ENCODE assay signal across 28 cellular contexts in the genomic region with DNA sequence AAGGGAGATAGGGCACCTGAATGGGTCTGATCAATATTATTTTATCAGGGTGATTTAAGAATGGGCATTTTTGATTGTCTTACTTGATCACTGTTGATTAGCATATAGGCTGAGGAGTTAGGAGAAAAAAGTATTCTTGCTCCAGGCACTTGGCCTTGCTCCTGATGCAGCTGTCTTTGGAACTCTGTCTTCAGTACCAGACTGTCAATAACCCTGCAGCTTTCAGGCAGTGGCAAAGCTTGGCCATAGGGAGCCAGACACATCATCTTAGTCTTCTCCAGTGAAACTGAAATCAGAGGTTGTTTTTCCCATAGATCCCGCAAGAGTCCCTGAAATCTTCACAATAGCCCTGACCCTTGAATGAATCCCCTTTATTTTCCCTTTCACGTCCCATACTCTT.
"Had no signal": no experiment of that assay in that cellular context is flagged by ENCODE, and none has a peak within 500 bp of the region (broad histone marks: within the 10 kb centered on the region; RNA-seq: fewer than 3 reads in every experiment).

No MANE protein-coding gene starts in this region.

- H3K27me3 Mint-ChIP-seq: activated naive CD8-positive, alpha-beta T cell; activated T-helper 17 cell treated with anti-CD3 and anti-CD28 coated beads, Interleukin-2, amount 50 U/mL, for 72 hours; brain had no signal

- ATAC-seq: activated T-helper 17 cell treated with anti-CD3 and anti-CD28 coated beads, Interleukin-2, amount 50 U/mL, for 72 hours; Panc1; Right ventricle myocardium inferior had no signal

- H3K27ac Mint-ChIP-seq: activated naive CD4-positive, alpha-beta T cell treated with anti-CD3 and anti-CD28 coated beads for 36 hours; activated naive CD8-positive, alpha-beta T cell; activated T-helper 17 cell treated with anti-CD3 and anti-CD28 coated beads, Interleukin-2, amount 50 U/mL, for 72 hours had no signal

- H3K4me3 Mint-ChIP-seq: activated naive CD4-positive, alpha-beta T cell treated with anti-CD3 and anti-CD28 coated beads for 36 hours; activated naive CD8-positive, alpha-beta T cell; activated T-helper 17 cell treated with anti-CD3 and anti-CD28 coated beads, Interleukin-2, amount 50 U/mL, for 72 hours; brain had no signal

- H3K9me3 Mint-ChIP-seq: activated naive CD4-positive, alpha-beta T cell treated with anti-CD3 and anti-CD28 coated beads for 36 hours; activated T-helper 17 cell treated with anti-CD3 and anti-CD28 coated beads, Interleukin-2, amount 50 U/mL, for 72 hours; brain had no signal

- H3K27me3 ChIP-seq: MG63 had no signal

- H3K36me3 ChIP-seq: MG63 had no signal

- H3K27ac ChIP-seq: KMS-11 had no signal

- H3K4me3 ChIP-seq: MG63 had no signal

- DNase-seq: activated CD4-positive, alpha-beta T cell treated with anti-CD3 and anti-CD28 coated beads for 4 hours; activated CD4-positive, alpha-beta T cell treated with anti-CD3 and anti-CD28 coated beads, Interleukin-2, amount 50 U/mL, for 48 hours; activated CD8-positive, alpha-beta memory T cell treated with anti-CD3 and anti-CD28 coated beads for 24 hours; activated gamma-delta T cell; activated naive CD4-positive, alpha-beta T cell treated with anti-CD3 and anti-CD28 coated beads for 36 hours; activated T-cell treated with anti-CD3 and anti-CD28 coated beads, Interleukin-2, amount 50 U/mL, for 48 hours; amygdala; MG63; MV-4-11; NCI-H1092 treated with DMSO at 0.1 percent for 48 hours; NCI-H1417 treated with DMSO at 0.1 percent for 48 hours; NCI-H1694; NCI-H2029; NCI-H2107; NCI-H345; NCI-H510A; NCI-H526 treated with DMSO at 0.1 percent for 48 hours; NK-92 treated with Interleukin-12 subunit alpha and Interleukin-12 subunit beta, amount 100 ng/mL, for 24 hours; OCI-M1; RPMI8226; T-helper 1 cell had no signal

- H3K9me3 ChIP-seq: MG63, SK-N-SH had no signal
